2 cellular contexts compared by ENCODE assay signal in genomic region chr15:77180757-77181156, GRCh38.
TF ChIP-seq lines count a peak whose summit lies in the region.

No MANE protein-coding gene starts in this region.

TF ChIP-seq in IMR-90, 13 proteins besides CTCF, POLR2A, EP300 and RAD21:
- TF ChIP-seq FOS (IDR thresholded peaks at IDR 0.05; ENCODE audit: low read depth, low read length) (no peak), CEBPB (IDR thresholded peaks at IDR 0.05; ENCODE audit: low read depth, low read length) (peak; percentile 61)

TF ChIP-seq in HepG2, 621 proteins besides CTCF, POLR2A, EP300 and RAD21:
- TF ChIP-seq CEBPB (IDR thresholded peaks at IDR 0.05; ENCODE audit: borderline replicate concordance, low read depth, low read length) (peak; percentile 36; the same call in 1 of the 2 replicates), CENPT (CRISPR knock-in tag; IDR thresholded peaks at IDR 0.05; ENCODE audit: low read depth) (no peak)
